In the genomic region with DNA sequence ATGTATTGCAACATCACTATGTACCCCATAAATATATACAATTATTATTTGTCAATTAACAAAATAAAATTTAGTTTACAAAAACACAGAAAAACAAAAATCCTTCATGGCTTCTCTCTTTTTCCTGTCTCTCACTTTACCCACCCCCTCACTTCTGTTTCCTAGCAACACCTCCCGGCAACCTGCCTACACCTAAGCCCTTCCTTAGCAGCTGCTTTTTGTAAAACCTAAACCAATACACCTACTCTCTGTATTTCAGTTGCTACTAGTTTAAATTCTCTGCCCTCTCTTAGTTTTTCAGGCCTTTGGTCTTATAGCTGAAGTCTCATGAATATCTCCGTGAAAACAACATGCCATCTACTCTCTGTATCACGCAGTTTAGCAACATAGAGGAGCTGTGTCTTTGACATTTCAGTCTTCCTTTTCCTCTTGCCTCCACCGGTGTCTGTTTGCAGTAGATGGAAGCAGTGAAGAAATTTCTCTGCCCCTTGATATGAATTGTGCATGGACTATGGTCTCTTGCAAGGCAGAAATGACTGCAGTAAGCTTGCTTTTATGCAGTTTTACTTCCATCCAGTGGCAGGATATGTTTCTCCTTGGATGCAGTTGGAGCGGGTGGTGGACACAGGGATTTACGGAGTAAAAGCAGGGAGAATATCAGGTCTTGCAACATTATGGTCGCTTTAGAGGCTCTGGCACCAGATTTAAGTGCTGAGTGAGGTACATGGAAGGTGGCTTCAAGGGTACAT, we compare ENCODE assay signal across 18 cellular contexts. TPM values are rescaled to one million over a fixed set of nuclear protein-coding genes. Genes with fewer than 3 reads are reported as not detected.
DNase-seq lines count a peak whose midpoint lies in the region; ATAC-seq, FAIRE-seq and TF ChIP-seq lines count a peak whose summit lies in the region.
"Had no signal": no experiment of that assay in that cellular context is flagged by ENCODE, and none has a peak within 500 bp of the region (broad histone marks: within the 10 kb centered on the region; RNA-seq: fewer than 3 reads in every experiment).

No MANE protein-coding gene starts in this region.

- no peaks in the 10 kb centered on the region for H3K36me3 Mint-ChIP-seq in activated CD4-positive, alpha-beta T cell treated with anti-CD3 and anti-CD28 coated beads, Interleukin-2, amount 10 ng/mL, durations not matched to agents 7 days and 5 days (ENCODE audit: low read depth)
- H3K36me3 Mint-ChIP-seq in activated naive CD8-positive, alpha-beta T cell treated with anti-CD3 and anti-CD28 coated beads, Interleukin-2, amount 50 U/mL, for 24 hours (ENCODE audit: low read depth) = no peaks in the 10 kb centered on the region
- H3K36me3 Mint-ChIP-seq: activated naive CD4-positive, alpha-beta T cell treated with anti-CD3 and anti-CD28 coated beads, Interleukin-2, amount 10 ng/mL, durations not matched to agents 7 days and 5 days had no signal

- no peaks in the 10 kb centered on the region for H3K79me2 ChIP-seq in osteoblast (ENCODE audit: insufficient read depth, low read length)

- POLR2A ChIA-PET in activated CD4-positive, alpha-beta T cell treated with anti-CD3 and anti-CD28 coated beads, Interleukin-2, amount 10 ng/mL, durations not matched to agents 7 days and 5 days (lab: Charles Lee) = no interaction called here

- TF ChIP-seq CTCF in dorsolateral prefrontal cortex (IDR thresholded peaks at IDR 0.05 in 54 of 56, conservative IDR thresholded peaks at IDR 0.05 in 2 of 56; ENCODE audit: low read depth in 1 of 56, partially characterized antibody in 56 of 56) (no peak), osteoblast (IDR thresholded peaks at IDR 0.05; ENCODE audit: extremely low read depth, low read depth, low read length) (peak; percentile 24), D721Med (IDR thresholded peaks at IDR 0.05; ENCODE audit: insufficient read depth, missing control alignments) (no peak)

- H3K36me3 ChIP-seq in osteoblast (ENCODE audit: insufficient read depth, low read length) = no peaks in the 10 kb centered on the region
- H3K36me3 ChIP-seq: thoracic aorta had no signal

- no peak overlapping the region for H3K27ac Mint-ChIP-seq in activated CD4-positive, alpha-beta T cell treated with anti-CD3 and anti-CD28 coated beads, Interleukin-2, amount 10 ng/mL, durations not matched to agents 7 days and 5 days
- H3K27ac Mint-ChIP-seq in activated naive CD8-positive, alpha-beta T cell treated with anti-CD3 and anti-CD28 coated beads, Interleukin-2, amount 50 U/mL, for 24 hours = no peak overlapping the region
- H3K27ac Mint-ChIP-seq: activated naive CD4-positive, alpha-beta T cell treated with anti-CD3 and anti-CD28 coated beads, Interleukin-2, amount 10 ng/mL, durations not matched to agents 7 days and 5 days; T-helper 1 cell treated with Interleukin-12 subunit alpha and Interleukin-12 subunit beta and Interleukin-4 antibody, amounts not matched to agents 30 μg/mL and 1 μg/mL, for 36 hours had no signal

- H3K4me1 ChIP-seq in osteoblast (ENCODE audit: insufficient read depth, low read length) = no peaks in the 10 kb centered on the region
- H3K4me1 ChIP-seq: Caco-2 had no signal

- H3K4me3 ChIP-seq in dorsolateral prefrontal cortex (no peak overlapping the region), osteoblast (ENCODE audit: insufficient read depth, low read length) (no peak overlapping the region)
- H3K4me3 ChIP-seq: thoracic aorta had no signal

- peaks cover 0 to 6% (median 0%) of the 10 kb centered on the region in 45 donors for H3K27me3 ChIP-seq in dorsolateral prefrontal cortex
- H3K27me3 ChIP-seq in osteoblast (ENCODE audit: insufficient read depth, low read length) = no peaks in the 10 kb centered on the region

- DNase-seq in DMS53 (lab: John Stamatoyannopoulos, UW) (peak; percentile 46), DMS53 treated with DMSO at 0.1 percent for 48 hours (lab: John Stamatoyannopoulos, UW; ENCODE audit: unreplicated experiment) (no peak), NCI-H2171 (lab: John Stamatoyannopoulos, UW) (peak; percentile 25), dorsolateral prefrontal cortex (peak in 2 of 10 donors; percentile 41 to 52), osteoblast (ENCODE audit: insufficient read length, low spot score, missing footprints) (no peak), D721Med (ENCODE audit: insufficient read length, low spot score) (no peak)
- DNase-seq in activated CD4-positive, alpha-beta T cell treated with anti-CD3 and anti-CD28 coated beads, Interleukin-2, amount 10 ng/mL, durations not matched to agents 7 days and 5 days = no peak
- DNase-seq in activated naive CD8-positive, alpha-beta T cell treated with anti-CD3 and anti-CD28 coated beads, Interleukin-2, amount 50 U/mL, for 24 hours = no peak
- DNase-seq: 8988T; activated CD4-positive, alpha-beta T cell treated with anti-CD3 and anti-CD28 coated beads, Interleukin-2, amount 50 U/mL, for 4 hours; activated naive CD4-positive, alpha-beta T cell treated with anti-CD3 and anti-CD28 coated beads, Interleukin-2, amount 10 ng/mL, durations not matched to agents 7 days and 5 days; Caco-2; MV-4-11; naive B cell had no signal

- peak overlapping the region; percentile 53 for H2AFZ ChIP-seq in osteoblast (ENCODE audit: low read length)

- no peaks in the 10 kb centered on the region for H3K9me3 ChIP-seq in osteoblast (ENCODE audit: low read depth, low read length)
- H3K9me3 ChIP-seq: Caco-2, thoracic aorta had no signal

- ATAC-seq in activated naive CD8-positive, alpha-beta T cell treated with anti-CD3 and anti-CD28 coated beads, Interleukin-2, amount 50 U/mL, for 24 hours = no peak
- ATAC-seq: Panc1 had no signal

- H3K4me3 Mint-ChIP-seq in activated CD4-positive, alpha-beta T cell treated with anti-CD3 and anti-CD28 coated beads, Interleukin-2, amount 10 ng/mL, durations not matched to agents 7 days and 5 days = no peak overlapping the region
- no peak overlapping the region for H3K4me3 Mint-ChIP-seq in activated naive CD8-positive, alpha-beta T cell treated with anti-CD3 and anti-CD28 coated beads, Interleukin-2, amount 50 U/mL, for 24 hours
- H3K4me3 Mint-ChIP-seq: activated naive CD4-positive, alpha-beta T cell treated with anti-CD3 and anti-CD28 coated beads, Interleukin-2, amount 10 ng/mL, durations not matched to agents 7 days and 5 days; naive B cell; T-helper 1 cell treated with Interleukin-12 subunit alpha and Interleukin-12 subunit beta and Interleukin-4 antibody, amounts not matched to agents 30 μg/mL and 1 μg/mL, for 36 hours had no signal

- H3K4me2 ChIP-seq in osteoblast (ENCODE audit: insufficient read depth, low read length) = no peak overlapping the region

- intact Hi-C loops in dorsolateral prefrontal cortex (cut with DNase I) = no loop called here

- H3K27ac ChIP-seq in dorsolateral prefrontal cortex = peak overlapping the region in 33 of 59 donors; percentile 2 to 84 (median 39)
- H3K27ac ChIP-seq in osteoblast (ENCODE audit: low read depth, low read length) = no peak overlapping the region
- H3K27ac ChIP-seq: thoracic aorta had no signal

- CTCF ChIA-PET in activated CD4-positive, alpha-beta T cell treated with anti-CD3 and anti-CD28 coated beads, Interleukin-2, amount 10 ng/mL, durations not matched to agents 7 days and 5 days (lab: Charles Lee) = no interaction called here

- H3K27me3 Mint-ChIP-seq in activated CD4-positive, alpha-beta T cell treated with anti-CD3 and anti-CD28 coated beads, Interleukin-2, amount 10 ng/mL, durations not matched to agents 7 days and 5 days = peaks cover 4% of the 10 kb centered on the region
- H3K27me3 Mint-ChIP-seq in activated naive CD8-positive, alpha-beta T cell treated with anti-CD3 and anti-CD28 coated beads, Interleukin-2, amount 50 U/mL, for 24 hours = peaks cover 15% of the 10 kb centered on the region

- H3K9me3 Mint-ChIP-seq in activated CD4-positive, alpha-beta T cell treated with anti-CD3 and anti-CD28 coated beads, Interleukin-2, amount 10 ng/mL, durations not matched to agents 7 days and 5 days = peaks cover 5% of the 10 kb centered on the region
- H3K9me3 Mint-ChIP-seq in activated naive CD8-positive, alpha-beta T cell treated with anti-CD3 and anti-CD28 coated beads, Interleukin-2, amount 50 U/mL, for 24 hours = peaks cover 8% of the 10 kb centered on the region
- H3K9me3 Mint-ChIP-seq: activated naive CD4-positive, alpha-beta T cell treated with anti-CD3 and anti-CD28 coated beads, Interleukin-2, amount 10 ng/mL, durations not matched to agents 7 days and 5 days; T-helper 1 cell treated with Interleukin-12 subunit alpha and Interleukin-12 subunit beta and Interleukin-4 antibody, amounts not matched to agents 30 μg/mL and 1 μg/mL, for 36 hours had no signal

- FAIRE-seq in D721Med (lab: Jason Lieb, UNC) = no peak
- FAIRE-seq: colon had no signal

- H4K20me1 ChIP-seq in osteoblast (ENCODE audit: insufficient read depth, low read length) = no peaks in the 10 kb centered on the region

- H3K4me1 Mint-ChIP-seq in activated CD4-positive, alpha-beta T cell treated with anti-CD3 and anti-CD28 coated beads, Interleukin-2, amount 10 ng/mL, durations not matched to agents 7 days and 5 days = peaks cover 6% of the 10 kb centered on the region
- H3K4me1 Mint-ChIP-seq in activated naive CD8-positive, alpha-beta T cell treated with anti-CD3 and anti-CD28 coated beads, Interleukin-2, amount 50 U/mL, for 24 hours = no peaks in the 10 kb centered on the region
- H3K4me1 Mint-ChIP-seq: activated naive CD4-positive, alpha-beta T cell treated with anti-CD3 and anti-CD28 coated beads, Interleukin-2, amount 10 ng/mL, durations not matched to agents 7 days and 5 days; naive B cell had no signal

RNA-seq across cellular contexts. Expression of gene ZDBF2, which starts 42.0 kb away (rescaled TPM):
- 10 to 100 TPM; 15.4 to 80.3 (median 43.5) TPM for total RNA-seq in dorsolateral prefrontal cortex
- 9.1 and 12.7 TPM in 2 replicates for total RNA-seq in osteoblast
- 10 to 100 TPM in 1 of 2 experiments, 1 to 10 TPM in 1; 9.7 to 12.4 TPM for total RNA-seq in activated CD4-positive, alpha-beta T cell treated with anti-CD3 and anti-CD28 coated beads, Interleukin-2, amount 10 ng/mL, durations not matched to agents 7 days and 5 days

Comparison
In these comparisons a context has a peak if more than half of its experiments do, and no peak if none do; other contexts are left out.
1. DNase-seq: peak in DMS53 (single experiment) and NCI-H2171 (single experiment); none in DMS53 treated with DMSO at 0.1 percent for 48 hours (single experiment), osteoblast (single experiment), D721Med (single experiment), activated CD4-positive, alpha-beta T cell treated with anti-CD3 and anti-CD28 coated beads, Interleukin-2, amount 10 ng/mL, durations not matched to agents 7 days and 5 days (single experiment) and activated naive CD8-positive, alpha-beta T cell treated with anti-CD3 and anti-CD28 coated beads, Interleukin-2, amount 50 U/mL, for 24 hours (single experiment).